1 cellular context compared by ENCODE assay signal in the genomic region with DNA sequence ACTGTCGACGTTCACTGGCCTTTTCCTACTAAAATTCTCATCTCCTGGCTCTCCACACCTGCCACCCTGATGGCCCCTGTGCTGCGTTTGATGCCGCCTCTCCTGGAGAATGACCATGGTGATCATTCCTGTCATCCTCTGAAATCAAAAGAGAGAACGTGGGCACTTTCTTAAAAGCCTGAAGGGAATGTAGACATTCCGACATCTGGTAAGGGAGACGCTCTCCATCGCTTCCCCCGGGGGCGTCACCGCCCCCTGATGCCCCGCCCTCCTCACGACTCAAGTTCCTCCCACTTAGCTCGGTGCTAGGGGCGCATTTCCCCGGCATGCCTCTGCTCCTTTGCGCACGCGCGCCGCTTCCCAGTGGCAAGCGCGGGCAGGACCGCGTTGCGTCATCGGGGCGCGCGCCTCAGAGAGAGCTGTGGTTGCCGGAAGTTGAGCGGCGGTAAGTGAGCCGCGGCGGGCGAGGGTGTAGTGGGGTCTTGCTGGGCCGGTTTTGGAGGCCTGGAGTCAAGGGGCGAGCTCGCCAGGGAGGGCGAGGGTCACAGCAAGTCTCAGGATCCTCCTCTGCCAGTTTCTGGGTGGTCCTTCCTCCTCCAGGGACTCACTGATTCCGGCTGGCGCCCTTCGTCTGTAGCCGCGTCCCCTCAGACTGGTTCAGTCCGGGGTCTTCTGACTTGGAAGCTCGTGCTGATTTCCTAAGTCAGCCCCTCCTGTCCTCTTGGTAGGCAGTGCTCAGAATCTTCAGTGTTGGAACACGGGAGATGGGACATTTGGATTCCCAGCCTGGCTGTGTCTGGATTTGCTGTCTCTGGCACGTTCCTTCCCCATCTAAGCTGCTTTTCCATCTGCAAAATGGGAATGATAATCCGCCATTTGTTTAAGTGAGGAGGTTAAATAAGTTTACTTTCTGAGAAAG.
TF ChIP-seq lines count a peak whose summit lies in the region.

A gene with protein sequence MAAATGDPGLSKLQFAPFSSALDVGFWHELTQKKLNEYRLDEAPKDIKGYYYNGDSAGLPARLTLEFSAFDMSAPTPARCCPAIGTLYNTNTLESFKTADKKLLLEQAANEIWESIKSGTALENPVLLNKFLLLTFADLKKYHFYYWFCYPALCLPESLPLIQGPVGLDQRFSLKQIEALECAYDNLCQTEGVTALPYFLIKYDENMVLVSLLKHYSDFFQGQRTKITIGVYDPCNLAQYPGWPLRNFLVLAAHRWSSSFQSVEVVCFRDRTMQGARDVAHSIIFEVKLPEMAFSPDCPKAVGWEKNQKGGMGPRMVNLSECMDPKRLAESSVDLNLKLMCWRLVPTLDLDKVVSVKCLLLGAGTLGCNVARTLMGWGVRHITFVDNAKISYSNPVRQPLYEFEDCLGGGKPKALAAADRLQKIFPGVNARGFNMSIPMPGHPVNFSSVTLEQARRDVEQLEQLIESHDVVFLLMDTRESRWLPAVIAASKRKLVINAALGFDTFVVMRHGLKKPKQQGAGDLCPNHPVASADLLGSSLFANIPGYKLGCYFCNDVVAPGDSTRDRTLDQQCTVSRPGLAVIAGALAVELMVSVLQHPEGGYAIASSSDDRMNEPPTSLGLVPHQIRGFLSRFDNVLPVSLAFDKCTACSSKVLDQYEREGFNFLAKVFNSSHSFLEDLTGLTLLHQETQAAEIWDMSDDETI (plus strand): TSS at position 412 of the 919 bp plus-strand sequence. CDS start 26,299 bp downstream, outside the sequence.

TF ChIP-seq in K562, 482 proteins besides CTCF, POLR2A, EP300 and RAD21 (continued from another document and continues in another):
- TF ChIP-seq, protein P1, sequence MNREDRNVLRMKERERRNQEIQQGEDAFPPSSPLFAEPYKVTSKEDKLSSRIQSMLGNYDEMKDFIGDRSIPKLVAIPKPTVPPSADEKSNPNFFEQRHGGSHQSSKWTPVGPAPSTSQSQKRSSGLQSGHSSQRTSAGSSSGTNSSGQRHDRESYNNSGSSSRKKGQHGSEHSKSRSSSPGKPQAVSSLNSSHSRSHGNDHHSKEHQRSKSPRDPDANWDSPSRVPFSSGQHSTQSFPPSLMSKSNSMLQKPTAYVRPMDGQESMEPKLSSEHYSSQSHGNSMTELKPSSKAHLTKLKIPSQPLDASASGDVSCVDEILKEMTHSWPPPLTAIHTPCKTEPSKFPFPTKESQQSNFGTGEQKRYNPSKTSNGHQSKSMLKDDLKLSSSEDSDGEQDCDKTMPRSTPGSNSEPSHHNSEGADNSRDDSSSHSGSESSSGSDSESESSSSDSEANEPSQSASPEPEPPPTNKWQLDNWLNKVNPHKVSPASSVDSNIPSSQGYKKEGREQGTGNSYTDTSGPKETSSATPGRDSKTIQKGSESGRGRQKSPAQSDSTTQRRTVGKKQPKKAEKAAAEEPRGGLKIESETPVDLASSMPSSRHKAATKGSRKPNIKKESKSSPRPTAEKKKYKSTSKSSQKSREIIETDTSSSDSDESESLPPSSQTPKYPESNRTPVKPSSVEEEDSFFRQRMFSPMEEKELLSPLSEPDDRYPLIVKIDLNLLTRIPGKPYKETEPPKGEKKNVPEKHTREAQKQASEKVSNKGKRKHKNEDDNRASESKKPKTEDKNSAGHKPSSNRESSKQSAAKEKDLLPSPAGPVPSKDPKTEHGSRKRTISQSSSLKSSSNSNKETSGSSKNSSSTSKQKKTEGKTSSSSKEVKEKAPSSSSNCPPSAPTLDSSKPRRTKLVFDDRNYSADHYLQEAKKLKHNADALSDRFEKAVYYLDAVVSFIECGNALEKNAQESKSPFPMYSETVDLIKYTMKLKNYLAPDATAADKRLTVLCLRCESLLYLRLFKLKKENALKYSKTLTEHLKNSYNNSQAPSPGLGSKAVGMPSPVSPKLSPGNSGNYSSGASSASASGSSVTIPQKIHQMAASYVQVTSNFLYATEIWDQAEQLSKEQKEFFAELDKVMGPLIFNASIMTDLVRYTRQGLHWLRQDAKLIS (CRISPR knock-in tag; IDR thresholded peaks at IDR 0.05), result peak; percentile 49; the same call in 1 of the 2 replicates
- TF ChIP-seq, protein P2, sequence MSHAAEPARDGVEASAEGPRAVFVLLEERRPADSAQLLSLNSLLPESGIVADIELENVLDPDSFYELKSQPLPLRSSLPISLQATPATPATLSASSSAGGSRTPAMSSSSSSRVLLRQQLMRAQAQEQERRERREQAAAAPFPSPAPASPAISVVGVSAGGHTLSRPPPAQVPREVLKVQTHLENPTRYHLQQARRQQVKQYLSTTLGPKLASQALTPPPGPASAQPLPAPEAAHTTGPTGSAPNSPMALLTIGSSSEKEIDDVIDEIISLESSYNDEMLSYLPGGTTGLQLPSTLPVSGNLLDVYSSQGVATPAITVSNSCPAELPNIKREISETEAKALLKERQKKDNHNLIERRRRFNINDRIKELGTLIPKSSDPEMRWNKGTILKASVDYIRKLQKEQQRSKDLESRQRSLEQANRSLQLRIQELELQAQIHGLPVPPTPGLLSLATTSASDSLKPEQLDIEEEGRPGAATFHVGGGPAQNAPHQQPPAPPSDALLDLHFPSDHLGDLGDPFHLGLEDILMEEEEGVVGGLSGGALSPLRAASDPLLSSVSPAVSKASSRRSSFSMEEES (CRISPR knock-in tag; IDR thresholded peaks at IDR 0.05), result no peak
- TF ChIP-seq ZNF316 (IDR thresholded peaks at IDR 0.05), result no peak
- TF ChIP-seq FOXK2 (conservative IDR thresholded peaks at IDR 0.05 in 1 of 2, IDR thresholded peaks at IDR 0.05 in 1 of 2; ENCODE audit: low read depth in 2 of 2), result peak; percentile 99 to 100
- TF ChIP-seq RFX1 (IDR thresholded peaks at IDR 0.05), result no peak
- no peak for TF ChIP-seq ZNF444 (CRISPR knock-in tag; IDR thresholded peaks at IDR 0.05)
- TF ChIP-seq HSF4 (CRISPR knock-in tag; IDR thresholded peaks at IDR 0.05; ENCODE audit: borderline replicate concordance), result no peak
- TF ChIP-seq HDAC2 (IDR thresholded peaks at IDR 0.05), result peak; percentile 85; the same call in 1 of the 2 replicates
- no peak for TF ChIP-seq ZKSCAN8 (CRISPR knock-in tag; IDR thresholded peaks at IDR 0.05)
- peak; percentile 76 for TF ChIP-seq KDM5B (IDR thresholded peaks at IDR 0.05; ENCODE audit: insufficient replicate concordance, low read depth, low read length)
- no peak; the same call in 1 of the 2 replicates for TF ChIP-seq CHCHD3 (CRISPR knock-in tag; IDR thresholded peaks at IDR 0.05)
- TF ChIP-seq CHD1 (IDR thresholded peaks at IDR 0.05; ENCODE audit: low read length), result no peak
- TF ChIP-seq PHB (CRISPR knock-in tag; IDR thresholded peaks at IDR 0.05), result no peak
- TF ChIP-seq, protein P3, sequence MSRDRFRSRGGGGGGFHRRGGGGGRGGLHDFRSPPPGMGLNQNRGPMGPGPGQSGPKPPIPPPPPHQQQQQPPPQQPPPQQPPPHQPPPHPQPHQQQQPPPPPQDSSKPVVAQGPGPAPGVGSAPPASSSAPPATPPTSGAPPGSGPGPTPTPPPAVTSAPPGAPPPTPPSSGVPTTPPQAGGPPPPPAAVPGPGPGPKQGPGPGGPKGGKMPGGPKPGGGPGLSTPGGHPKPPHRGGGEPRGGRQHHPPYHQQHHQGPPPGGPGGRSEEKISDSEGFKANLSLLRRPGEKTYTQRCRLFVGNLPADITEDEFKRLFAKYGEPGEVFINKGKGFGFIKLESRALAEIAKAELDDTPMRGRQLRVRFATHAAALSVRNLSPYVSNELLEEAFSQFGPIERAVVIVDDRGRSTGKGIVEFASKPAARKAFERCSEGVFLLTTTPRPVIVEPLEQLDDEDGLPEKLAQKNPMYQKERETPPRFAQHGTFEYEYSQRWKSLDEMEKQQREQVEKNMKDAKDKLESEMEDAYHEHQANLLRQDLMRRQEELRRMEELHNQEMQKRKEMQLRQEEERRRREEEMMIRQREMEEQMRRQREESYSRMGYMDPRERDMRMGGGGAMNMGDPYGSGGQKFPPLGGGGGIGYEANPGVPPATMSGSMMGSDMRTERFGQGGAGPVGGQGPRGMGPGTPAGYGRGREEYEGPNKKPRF (IDR thresholded peaks at IDR 0.05; ENCODE audit: low read depth, low read length), result no peak
- no peak for TF ChIP-seq KLF16 (IDR thresholded peaks at IDR 0.05)
- TF ChIP-seq ZNF384 (IDR thresholded peaks at IDR 0.05; ENCODE audit: low read depth, low read length), result no peak
- TF ChIP-seq ZNF830 (CRISPR knock-in tag; IDR thresholded peaks at IDR 0.05), result no peak
- TF ChIP-seq, protein P4, sequence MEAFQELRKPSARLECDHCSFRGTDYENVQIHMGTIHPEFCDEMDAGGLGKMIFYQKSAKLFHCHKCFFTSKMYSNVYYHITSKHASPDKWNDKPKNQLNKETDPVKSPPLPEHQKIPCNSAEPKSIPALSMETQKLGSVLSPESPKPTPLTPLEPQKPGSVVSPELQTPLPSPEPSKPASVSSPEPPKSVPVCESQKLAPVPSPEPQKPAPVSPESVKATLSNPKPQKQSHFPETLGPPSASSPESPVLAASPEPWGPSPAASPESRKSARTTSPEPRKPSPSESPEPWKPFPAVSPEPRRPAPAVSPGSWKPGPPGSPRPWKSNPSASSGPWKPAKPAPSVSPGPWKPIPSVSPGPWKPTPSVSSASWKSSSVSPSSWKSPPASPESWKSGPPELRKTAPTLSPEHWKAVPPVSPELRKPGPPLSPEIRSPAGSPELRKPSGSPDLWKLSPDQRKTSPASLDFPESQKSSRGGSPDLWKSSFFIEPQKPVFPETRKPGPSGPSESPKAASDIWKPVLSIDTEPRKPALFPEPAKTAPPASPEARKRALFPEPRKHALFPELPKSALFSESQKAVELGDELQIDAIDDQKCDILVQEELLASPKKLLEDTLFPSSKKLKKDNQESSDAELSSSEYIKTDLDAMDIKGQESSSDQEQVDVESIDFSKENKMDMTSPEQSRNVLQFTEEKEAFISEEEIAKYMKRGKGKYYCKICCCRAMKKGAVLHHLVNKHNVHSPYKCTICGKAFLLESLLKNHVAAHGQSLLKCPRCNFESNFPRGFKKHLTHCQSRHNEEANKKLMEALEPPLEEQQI (IDR thresholded peaks at IDR 0.05), result no peak
- TF ChIP-seq BACH1 (tag; IDR thresholded peaks at IDR 0.05), result no peak
- peak; percentile 88 for TF ChIP-seq JUNB (CRISPR knock-in tag; conservative IDR thresholded peaks at IDR 0.05)
- peak; percentile 28; the same call in 1 of the 2 replicates for TF ChIP-seq SMAD4 (CRISPR knock-in tag; conservative IDR thresholded peaks at IDR 0.05)
- peak; percentile 89 for TF ChIP-seq GABPA (tag; conservative IDR thresholded peaks at IDR 0.05; ENCODE audit: low read depth)
- peak; percentile 70 to 92 for TF ChIP-seq SIN3A (IDR thresholded peaks at IDR 0.05; ENCODE audit: borderline replicate concordance in 2 of 2, control insufficient read depth in 1 of 2, low read depth in 2 of 2, low read length in 2 of 2)
- TF ChIP-seq, protein P5, sequence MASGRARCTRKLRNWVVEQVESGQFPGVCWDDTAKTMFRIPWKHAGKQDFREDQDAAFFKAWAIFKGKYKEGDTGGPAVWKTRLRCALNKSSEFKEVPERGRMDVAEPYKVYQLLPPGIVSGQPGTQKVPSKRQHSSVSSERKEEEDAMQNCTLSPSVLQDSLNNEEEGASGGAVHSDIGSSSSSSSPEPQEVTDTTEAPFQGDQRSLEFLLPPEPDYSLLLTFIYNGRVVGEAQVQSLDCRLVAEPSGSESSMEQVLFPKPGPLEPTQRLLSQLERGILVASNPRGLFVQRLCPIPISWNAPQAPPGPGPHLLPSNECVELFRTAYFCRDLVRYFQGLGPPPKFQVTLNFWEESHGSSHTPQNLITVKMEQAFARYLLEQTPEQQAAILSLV (tag; IDR thresholded peaks at IDR 0.05), result peak; percentile 93
- TF ChIP-seq, protein P6, sequence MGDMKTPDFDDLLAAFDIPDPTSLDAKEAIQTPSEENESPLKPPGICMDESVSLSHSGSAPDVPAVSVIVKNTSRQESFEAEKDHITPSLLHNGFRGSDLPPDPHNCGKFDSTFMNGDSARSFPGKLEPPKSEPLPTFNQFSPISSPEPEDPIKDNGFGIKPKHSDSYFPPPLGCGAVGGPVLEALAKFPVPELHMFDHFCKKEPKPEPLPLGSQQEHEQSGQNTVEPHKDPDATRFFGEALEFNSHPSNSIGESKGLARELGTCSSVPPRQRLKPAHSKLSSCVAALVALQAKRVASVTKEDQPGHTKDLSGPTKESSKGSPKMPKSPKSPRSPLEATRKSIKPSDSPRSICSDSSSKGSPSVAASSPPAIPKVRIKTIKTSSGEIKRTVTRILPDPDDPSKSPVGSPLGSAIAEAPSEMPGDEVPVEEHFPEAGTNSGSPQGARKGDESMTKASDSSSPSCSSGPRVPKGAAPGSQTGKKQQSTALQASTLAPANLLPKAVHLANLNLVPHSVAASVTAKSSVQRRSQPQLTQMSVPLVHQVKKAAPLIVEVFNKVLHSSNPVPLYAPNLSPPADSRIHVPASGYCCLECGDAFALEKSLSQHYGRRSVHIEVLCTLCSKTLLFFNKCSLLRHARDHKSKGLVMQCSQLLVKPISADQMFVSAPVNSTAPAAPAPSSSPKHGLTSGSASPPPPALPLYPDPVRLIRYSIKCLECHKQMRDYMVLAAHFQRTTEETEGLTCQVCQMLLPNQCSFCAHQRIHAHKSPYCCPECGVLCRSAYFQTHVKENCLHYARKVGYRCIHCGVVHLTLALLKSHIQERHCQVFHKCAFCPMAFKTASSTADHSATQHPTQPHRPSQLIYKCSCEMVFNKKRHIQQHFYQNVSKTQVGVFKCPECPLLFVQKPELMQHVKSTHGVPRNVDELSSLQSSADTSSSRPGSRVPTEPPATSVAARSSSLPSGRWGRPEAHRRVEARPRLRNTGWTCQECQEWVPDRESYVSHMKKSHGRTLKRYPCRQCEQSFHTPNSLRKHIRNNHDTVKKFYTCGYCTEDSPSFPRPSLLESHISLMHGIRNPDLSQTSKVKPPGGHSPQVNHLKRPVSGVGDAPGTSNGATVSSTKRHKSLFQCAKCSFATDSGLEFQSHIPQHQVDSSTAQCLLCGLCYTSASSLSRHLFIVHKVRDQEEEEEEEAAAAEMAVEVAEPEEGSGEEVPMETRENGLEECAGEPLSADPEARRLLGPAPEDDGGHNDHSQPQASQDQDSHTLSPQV (IDR thresholded peaks at IDR 0.05), result no peak
- no peak for TF ChIP-seq XRCC4 (IDR thresholded peaks at IDR 0.05; ENCODE audit: extremely low read depth, insufficient read depth, insufficient read length)
- no peak for TF ChIP-seq BCL6 (CRISPR knock-in tag; IDR thresholded peaks at IDR 0.05)
- no peak for TF ChIP-seq WHSC1 (IDR thresholded peaks at IDR 0.05; ENCODE audit: low read length)
- no peak for TF ChIP-seq COPS2 (conservative IDR thresholded peaks at IDR 0.05)
- TF ChIP-seq NFATC3 (IDR thresholded peaks at IDR 0.05), result no peak
- TF ChIP-seq ZNF133 (CRISPR knock-in tag; IDR thresholded peaks at IDR 0.05), result no peak
- peak; percentile 99 for TF ChIP-seq CEBPB (tag; IDR thresholded peaks at IDR 0.05)
- peak; percentile 90 for TF ChIP-seq POLR2H (tag; IDR thresholded peaks at IDR 0.05; ENCODE audit: low read depth)
- no peak for TF ChIP-seq LEF1 (IDR thresholded peaks at IDR 0.05)
- no peak for TF ChIP-seq TEAD4 (IDR thresholded peaks at IDR 0.05; ENCODE audit: low read length)
- no peak for TF ChIP-seq TEAD4 (CRISPR knock-in tag; IDR thresholded peaks at IDR 0.05; ENCODE audit: borderline replicate concordance)
- TF ChIP-seq DPF2 (IDR thresholded peaks at IDR 0.05), result no peak; the same call in 1 of the 2 replicates
- no peak for TF ChIP-seq HLTF (IDR thresholded peaks at IDR 0.05)
- no peak for TF ChIP-seq KDM2B (CRISPR knock-in tag; IDR thresholded peaks at IDR 0.05)
- TF ChIP-seq DDX20 (tag; IDR thresholded peaks at IDR 0.05; ENCODE audit: low read depth), result no peak
- no peak for TF ChIP-seq ZNF507 (tag; conservative IDR thresholded peaks at IDR 0.05)
